9 cellular contexts compared by ENCODE assay signal in the genomic region with DNA sequence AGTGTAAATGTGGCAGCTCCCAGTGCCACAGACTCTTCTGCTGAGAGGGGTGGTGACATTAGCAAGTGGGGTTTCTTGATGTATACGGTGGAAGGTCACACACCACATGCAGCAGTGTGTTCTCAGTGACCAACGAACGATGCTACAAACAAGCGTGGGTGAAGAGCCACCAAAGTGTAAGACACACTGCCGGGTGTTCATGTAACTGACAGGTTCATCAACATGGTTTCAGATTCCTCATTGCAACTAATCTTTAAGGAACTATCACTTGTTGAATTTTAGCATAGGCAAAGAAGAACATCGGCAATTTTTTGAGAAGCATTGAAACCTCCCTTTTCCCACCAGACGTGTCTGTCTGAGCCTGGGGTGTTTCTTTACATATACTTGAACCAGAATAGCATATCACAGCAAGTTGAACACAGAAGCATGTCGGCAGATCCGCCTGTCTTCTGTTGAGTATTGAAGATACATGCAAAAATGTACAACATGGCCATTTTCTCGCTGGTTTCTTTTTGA. TPM values are rescaled to one million over a fixed set of nuclear protein-coding genes. Genes with fewer than 3 reads are reported as not detected.
DNase-seq lines count a peak whose midpoint lies in the region; ATAC-seq and TF ChIP-seq lines count a peak whose summit lies in the region.
"Had no signal": no experiment of that assay in that cellular context is flagged by ENCODE, and none has a peak within 500 bp of the region (broad histone marks: within the 10 kb centered on the region; RNA-seq: fewer than 3 reads in every experiment).

No MANE protein-coding gene starts in this region.

- H3K4me1 ChIP-seq in cardiac muscle cell (ENCODE audit: low read depth) (no peaks in the 10 kb centered on the region), heart left ventricle (peaks cover 0 to 86% (median 44%) of the 10 kb centered on the region in 12 donors), thymus (ENCODE audit: control insufficient read depth, insufficient read depth, low read length) (peaks cover 40% of the 10 kb centered on the region)
- peaks cover 57% of the 10 kb centered on the region for H3K4me1 ChIP-seq in effector memory CD4-positive, alpha-beta T cell (ENCODE audit: control insufficient read depth, insufficient read depth, low read length, poor library complexity, severe bottlenecking)

- DNase-seq in cardiac muscle cell (ENCODE audit: low read depth in 1 of 2, low spot score in 1 of 2), result no peak
- DNase-seq in heart left ventricle, result no peak
- DNase-seq in effector memory CD4-positive, alpha-beta T cell, result no peak
- DNase-seq in activated CD4-positive, CD25-positive, alpha-beta regulatory T cell treated with anti-CD3 and anti-CD28 coated beads, Interleukin-2, amount 50 U/mL, for 72 hours, result no peak
- DNase-seq in hypothalamus (lab: John Stamatoyannopoulos, UW), result no peak
- no peak for DNase-seq in NCI-H748 (lab: John Stamatoyannopoulos, UW; ENCODE audit: unreplicated experiment)
- DNase-seq: mesendoderm had no signal

- H3K4me3 ChIP-seq in cardiac muscle cell (no peak overlapping the region), heart left ventricle (peak overlapping the region in 1 of 12 donors; percentile 27), SU-DHL-6 (ENCODE audit: insufficient read depth, low read length, poor library complexity, severe bottlenecking) (peak overlapping the region; percentile 24), thymus (ENCODE audit: low read length) (no peak overlapping the region)
- H3K4me3 ChIP-seq in effector memory CD4-positive, alpha-beta T cell (ENCODE audit: insufficient read depth, low read depth, low read length, poor library complexity, severe bottlenecking), result peak overlapping the region; percentile 35

- H3K9me2 ChIP-seq in SU-DHL-6 (replicated peaks; ENCODE audit: insufficient read depth, low read length), result no peaks in the 10 kb centered on the region

- H3K27ac ChIP-seq in cardiac muscle cell (peak overlapping the region; percentile 2), heart left ventricle (peak overlapping the region in 2 of 12 donors; percentile 87 to 97), SU-DHL-6 (ENCODE audit: low read depth, low read length) (peak overlapping the region; percentile 98), thymus (ENCODE audit: low read depth) (peak overlapping the region; percentile 78)
- H3K27ac ChIP-seq in effector memory CD4-positive, alpha-beta T cell (ENCODE audit: insufficient read depth, low read length, poor library complexity, severe bottlenecking), result peak overlapping the region; percentile 99

- WGBS in heart left ventricle, 4 donors, result 63 to 70% (median 65%) methylated on average over 10 of the region's 10 CpGs
- WGBS in thymus, result 86% methylated on average over 10 of the region's 10 CpGs

- H4K20me1 ChIP-seq in SU-DHL-6 (ENCODE audit: low read depth, low read length), result no peaks in the 10 kb centered on the region

- peak overlapping the region; percentile 34 for H3K9ac ChIP-seq in SU-DHL-6 (ENCODE audit: low read length)

- no peaks in the 10 kb centered on the region for H3K36me3 ChIP-seq in cardiac muscle cell
- H3K36me3 ChIP-seq in heart left ventricle, result peaks cover 0 to 21% (median 12%) of the 10 kb centered on the region in 9 donors
- H3K36me3 ChIP-seq in SU-DHL-6 (ENCODE audit: low read length), result no peaks in the 10 kb centered on the region
- H3K36me3 ChIP-seq in effector memory CD4-positive, alpha-beta T cell (ENCODE audit: control insufficient read depth, insufficient read depth, low read length), result no peaks in the 10 kb centered on the region
- peaks cover 7% of the 10 kb centered on the region for H3K36me3 ChIP-seq in thymus (ENCODE audit: control insufficient read depth, insufficient read depth)

- no peak for ATAC-seq in heart left ventricle

- intact Hi-C loops in heart left ventricle (cut with DNase I), result loop anchor here in 2 of 10 donors (10.0 kb wide), 2 partner anchors 46 to 64 kb away; no protein-coding TSS in a partner anchor

- no peak for TF ChIP-seq POLR2A in heart left ventricle (IDR thresholded peaks at IDR 0.05)

- peak overlapping the region; percentile 88 for H3K4me2 ChIP-seq in SU-DHL-6 (ENCODE audit: low read depth, low read length, poor library complexity, severe bottlenecking)

- H3K79me2 ChIP-seq in SU-DHL-6 (ENCODE audit: insufficient read depth, low read length), result peaks cover 95% of the 10 kb centered on the region

- H3K27me3 ChIP-seq in cardiac muscle cell (no peaks in the 10 kb centered on the region), heart left ventricle (no peaks in the 10 kb centered on the region), SU-DHL-6 (ENCODE audit: low read length) (no peaks in the 10 kb centered on the region), thymus (ENCODE audit: control insufficient read depth, insufficient read depth) (no peaks in the 10 kb centered on the region)
- no peaks in the 10 kb centered on the region for H3K27me3 ChIP-seq in effector memory CD4-positive, alpha-beta T cell (replicated peaks; ENCODE audit: control insufficient read depth, insufficient read depth, low read length, poor library complexity, severe bottlenecking)

- no peaks in the 10 kb centered on the region for H3K9me3 ChIP-seq in cardiac muscle cell (ENCODE audit: low read depth)
- H3K9me3 ChIP-seq in heart left ventricle, result no peaks in the 10 kb centered on the region
- H3K9me3 ChIP-seq in SU-DHL-6 (ENCODE audit: insufficient read depth, low read length), result no peaks in the 10 kb centered on the region
- no peaks in the 10 kb centered on the region for H3K9me3 ChIP-seq in effector memory CD4-positive, alpha-beta T cell (ENCODE audit: control insufficient read depth, low read length)
- no peaks in the 10 kb centered on the region for H3K9me3 ChIP-seq in thymus (ENCODE audit: control insufficient read depth)

- TF ChIP-seq CTCF in cardiac muscle cell (IDR thresholded peaks at IDR 0.05; ENCODE audit: low read depth, low read length), result no peak
- no peak for TF ChIP-seq CTCF in heart left ventricle (IDR thresholded peaks at IDR 0.05)
- TF ChIP-seq CTCF in SU-DHL-6 (IDR thresholded peaks at IDR 0.05; ENCODE audit: insufficient read depth, low read length, poor library complexity, severe bottlenecking), result no peak

- H3F3A ChIP-seq in SU-DHL-6 (ENCODE audit: insufficient read depth), result peaks cover 79% of the 10 kb centered on the region

- no peak overlapping the region for H2AFZ ChIP-seq in SU-DHL-6 (ENCODE audit: low read depth, low read length, severe bottlenecking)

RNA-seq across cellular contexts. Expression of a gene that starts 58.8 kb away (rescaled TPM):
- total RNA-seq in cardiac muscle cell (53.7 and 84.9 TPM in 2 replicates), heart left ventricle (100 to 1,000 TPM; 116 to 248 (median 207) TPM)
- polyA plus RNA-seq in cardiac muscle cell (60.4 and 78.8 TPM in 2 replicates), heart left ventricle (100 to 1,000 TPM in 1 of 2 donors, 10 to 100 TPM in 1; 99.4 to 150 TPM), thymus (144 TPM)

Comparison
In these comparisons a context has a peak if more than half of its experiments do, and no peak if none do; other contexts are left out.
1. H3K4me3 ChIP-seq: peak in SU-DHL-6 (single experiment) and effector memory CD4-positive, alpha-beta T cell (single experiment); none in cardiac muscle cell (single experiment) and thymus (single experiment).